ENCODE assay signal across 8 cellular contexts in genomic region chr2:153115141-153115540, GRCh38.
"Had no signal": no experiment of that assay in that cellular context is flagged by ENCODE, and none has a peak within 500 bp of the region (broad histone marks: within the 10 kb centered on the region; RNA-seq: fewer than 3 reads in every experiment).

No MANE protein-coding gene starts in this region.

- H3K4me3 ChIP-seq: GM23338, K562 had no signal

- H3K4me1 Mint-ChIP-seq: GM23338, H9 had no signal

- ATAC-seq: GM23338, K562 had no signal

- DNase-seq: H9, HCEC 1CT, IMR-90 had no signal

- H2AFZ ChIP-seq: GM23338 had no signal

- FAIRE-seq: H1, H54, HTR-8/SVneo, K562 had no signal

- H3K4me2 ChIP-seq: GM23338 had no signal

- H3K4me3 Mint-ChIP-seq: GM23338, H9 had no signal

- H3K9me3 Mint-ChIP-seq: GM23338, H9 had no signal
